In genomic region chr20:35699914-35700624, GRCh38 we compare ENCODE assay signal across 8 cellular contexts. TPM values are rescaled to one million over a fixed set of nuclear protein-coding genes. Genes with fewer than 3 reads are reported as not detected.
DNase-seq lines count a peak whose midpoint lies in the region; ATAC-seq and TF ChIP-seq lines count a peak whose summit lies in the region.

No MANE protein-coding gene starts in this region.

- peaks cover 37 to 64% (median 62%) of the 10 kb centered on the region in 3 donors for H3K4me1 Mint-ChIP-seq in CD8-positive, alpha-beta memory T cell

- H2AFZ ChIP-seq in PC-9: peak overlapping the region; percentile 95

- H3K4me1 ChIP-seq in CD8-positive, alpha-beta memory T cell (ENCODE audit: insufficient read depth, low read length): peaks cover 21% of the 10 kb centered on the region
- peaks cover 25% of the 10 kb centered on the region for H3K4me1 ChIP-seq in PC-9 (replicated peaks; ENCODE audit: insufficient read depth)
- peaks cover 8% of the 10 kb centered on the region for H3K4me1 ChIP-seq in endocrine pancreas (ENCODE audit: control insufficient read depth, insufficient read depth, low read length)
- peaks cover 19 to 24% of the 10 kb centered on the region in 2 experiments for H3K4me1 ChIP-seq in neutrophil (ENCODE audit: control insufficient read depth in 1 of 2, insufficient read depth in 1 of 2, low read depth in 1 of 2, low read length in 1 of 2)

- H4K20me1 ChIP-seq in PC-9 (ENCODE audit: insufficient read depth): peaks cover 48% of the 10 kb centered on the region

- TF ChIP-seq CTCF in PC-9 (conservative IDR thresholded peaks at IDR 0.05): no peak
- TF ChIP-seq CTCF in neutrophil (IDR thresholded peaks at IDR 0.05): no peak

- intact Hi-C loops in PC-9 (cut with micrococcal nuclease; ENCODE audit: unreplicated experiment): loop anchor here (5.0 kb wide), 3 partner anchors 83 to 233 kb away; partner anchors contain the start of gene SPAG4

- no peaks in the 10 kb centered on the region for H3K27me3 ChIP-seq in CD8-positive, alpha-beta memory T cell (ENCODE audit: insufficient read depth, low read length, poor library complexity, severe bottlenecking)
- H3K27me3 ChIP-seq in PC-9 (ENCODE audit: insufficient read depth, low read depth) (no peaks in the 10 kb centered on the region), endocrine pancreas (ENCODE audit: control insufficient read depth, insufficient read depth, low read length) (no peaks in the 10 kb centered on the region), neutrophil (no peaks in the 10 kb centered on the region)

- peak overlapping the region; percentile 87 to 96 (median 94) for H3K4me3 Mint-ChIP-seq in CD8-positive, alpha-beta memory T cell

- DNase-seq in CD8-positive, alpha-beta memory T cell: no peak
- DNase-seq in PC-9 (no peak), NCI-H146 treated with DMSO at 0.1 percent for 48 hours (lab: John Stamatoyannopoulos, UW; ENCODE audit: unreplicated experiment) (no peak)
- DNase-seq in stimulated activated CD4-positive, alpha-beta T cell treated with anti-CD3 and anti-CD28 coated beads, Interleukin-4, amount 100 ng/mL, for 24 hours: no peak

- peaks cover 0 to 2% (median 0%) of the 10 kb centered on the region in 5 donors for H3K9me3 Mint-ChIP-seq in CD8-positive, alpha-beta memory T cell

- no TSS peak for BruUV-seq in PC-9 (replicated peaks; lab: Mats Ljungman, UMichigan)

- H3K79me2 ChIP-seq in PC-9 (ENCODE audit: low read depth): peaks cover 45% of the 10 kb centered on the region

- ATAC-seq in HG02938 (IDR thresholded peaks at IDR 0.05; ENCODE audit: unreplicated experiment) (no peak), HG03378 (IDR thresholded peaks at IDR 0.05; ENCODE audit: unreplicated experiment) (no peak)

- POLR2A ChIA-PET in CD8-positive, alpha-beta memory T cell (lab: Charles Lee): interaction anchor here (0.6 to 2.3 kb wide), 8 partner anchors 9 to 1184 kb away, joined by 3 to 19 read pairs (median 4); partner anchors contain the start of genes DYNLRB1, RBM39 and SCAND1
- POLR2A ChIA-PET in PC-9 (lab: Charles Lee; ENCODE audit: unreplicated experiment): interaction anchor here (0.6 to 1.0 kb wide), 5 partner anchors 42 to 234 kb away, joined by 3 to 6 read pairs (median 4); partner anchors contain the start of gene RBM39

- peaks cover 17% of the 10 kb centered on the region for H3K36me3 ChIP-seq in CD8-positive, alpha-beta memory T cell (ENCODE audit: insufficient read depth, low read length)
- peaks cover 30% of the 10 kb centered on the region for H3K36me3 ChIP-seq in PC-9 (ENCODE audit: low read depth)
- no peaks in the 10 kb centered on the region for H3K36me3 ChIP-seq in endocrine pancreas (ENCODE audit: control insufficient read depth, insufficient read depth, low read length)
- peaks cover 59% of the 10 kb centered on the region for H3K36me3 ChIP-seq in neutrophil

- CTCF ChIA-PET in CD8-positive, alpha-beta memory T cell (lab: Charles Lee): interaction anchor here (1.6 to 2.7 kb wide), 2 partner anchors 42 to 99 kb away, joined by 5 to 10 read pairs; partner anchors contain the start of gene RBM39
- CTCF ChIA-PET in PC-9 (lab: Charles Lee): interaction anchor here (0.6 to 1.1 kb wide), 5 partner anchors 38 to 1105 kb away, joined by 3 to 4 read pairs (median 3); no protein-coding TSS in a partner anchor

- H3K4me3 ChIP-seq in CD8-positive, alpha-beta memory T cell (ENCODE audit: low read length): peak overlapping the region; percentile 93
- H3K4me3 ChIP-seq in PC-9: peak overlapping the region; percentile 96
- H3K4me3 ChIP-seq in endocrine pancreas (ENCODE audit: control insufficient read depth, insufficient read depth, low read length): peak overlapping the region; percentile 88
- peak overlapping the region; percentile 75 to 87 for H3K4me3 ChIP-seq in neutrophil (ENCODE audit: low read depth in 1 of 2, low read length in 1 of 2)

- H3K27ac ChIP-seq in CD8-positive, alpha-beta memory T cell (ENCODE audit: low read depth, low read length): peak overlapping the region; percentile 94
- H3K27ac ChIP-seq in PC-9 (peak overlapping the region; percentile 75), neutrophil (peak overlapping the region; percentile 85)

- peaks cover 0 to 2% of the 10 kb centered on the region in 2 donors for H3K27me3 Mint-ChIP-seq in CD8-positive, alpha-beta memory T cell

- peak overlapping the region; percentile 83 for H3K4me2 ChIP-seq in PC-9

- H3K36me3 Mint-ChIP-seq in CD8-positive, alpha-beta memory T cell: peaks cover 12 to 66% (median 15%) of the 10 kb centered on the region in 3 donors

- peaks cover 57% of the 10 kb centered on the region for H3F3A ChIP-seq in PC-9 (ENCODE audit: insufficient read depth, low read depth)

- no peaks in the 10 kb centered on the region for H3K9me2 ChIP-seq in PC-9 (ENCODE audit: insufficient read depth)

- H3K9me3 ChIP-seq in CD8-positive, alpha-beta memory T cell (ENCODE audit: low read length): no peaks in the 10 kb centered on the region
- H3K9me3 ChIP-seq in PC-9 (ENCODE audit: insufficient read depth, low read depth) (no peaks in the 10 kb centered on the region), endocrine pancreas (ENCODE audit: control insufficient read depth, low read length) (no peaks in the 10 kb centered on the region), neutrophil (no peaks in the 10 kb centered on the region)

- peak overlapping the region; percentile 92 to 98 (median 97) for H3K27ac Mint-ChIP-seq in CD8-positive, alpha-beta memory T cell

- H3K9ac ChIP-seq in endocrine pancreas (ENCODE audit: control insufficient read depth, insufficient read depth, low read length): peak overlapping the region; percentile 83

RNA-seq across cellular contexts. Expression of gene ROMO1, which starts 0.9 kb away (rescaled TPM):
- total RNA-seq in CD8-positive, alpha-beta memory T cell: 100 to 1,000 TPM; 108 to 117 TPM
- 358 TPM for polyA plus RNA-seq in CD8-positive, alpha-beta memory T cell
- 175 and 271 TPM in 2 replicates for total RNA-seq in PC-9 (2021)

RNA-seq across cellular contexts. Expression of gene NFS1, which starts 0.9 kb away (rescaled TPM):
- 10 to 100 TPM; 36.4 to 37.7 TPM for total RNA-seq in CD8-positive, alpha-beta memory T cell
- polyA plus RNA-seq in CD8-positive, alpha-beta memory T cell: 18.8 TPM
- total RNA-seq in PC-9 (2021): 56.9 and 65.0 TPM in 2 replicates

RNA-seq across cellular contexts. Expression of gene CPNE1, which starts 35.4 kb away (rescaled TPM):
- 100 to 1,000 TPM; 295 to 305 TPM for total RNA-seq in CD8-positive, alpha-beta memory T cell
- 378 TPM for polyA plus RNA-seq in CD8-positive, alpha-beta memory T cell
- 271 and 311 TPM in 2 replicates for total RNA-seq in PC-9 (2021)

RNA-seq across cellular contexts. Expression of gene RBM12, which starts 35.4 kb away (rescaled TPM):
- 100 to 1,000 TPM; 103 to 110 TPM for total RNA-seq in CD8-positive, alpha-beta memory T cell
- 46.1 TPM for polyA plus RNA-seq in CD8-positive, alpha-beta memory T cell
- total RNA-seq in PC-9 (2021): 46.9 and 81.2 TPM in 2 replicates

RNA-seq across cellular contexts. Expression of gene RBM39, which starts 42.0 kb away (rescaled TPM):
- 100 to 1,000 TPM; 349 to 352 TPM for total RNA-seq in CD8-positive, alpha-beta memory T cell
- 157 TPM for polyA plus RNA-seq in CD8-positive, alpha-beta memory T cell
- total RNA-seq in PC-9 (2021): 354 and 379 TPM in 2 replicates
